8 cellular contexts compared by ENCODE assay signal in the genomic region with DNA sequence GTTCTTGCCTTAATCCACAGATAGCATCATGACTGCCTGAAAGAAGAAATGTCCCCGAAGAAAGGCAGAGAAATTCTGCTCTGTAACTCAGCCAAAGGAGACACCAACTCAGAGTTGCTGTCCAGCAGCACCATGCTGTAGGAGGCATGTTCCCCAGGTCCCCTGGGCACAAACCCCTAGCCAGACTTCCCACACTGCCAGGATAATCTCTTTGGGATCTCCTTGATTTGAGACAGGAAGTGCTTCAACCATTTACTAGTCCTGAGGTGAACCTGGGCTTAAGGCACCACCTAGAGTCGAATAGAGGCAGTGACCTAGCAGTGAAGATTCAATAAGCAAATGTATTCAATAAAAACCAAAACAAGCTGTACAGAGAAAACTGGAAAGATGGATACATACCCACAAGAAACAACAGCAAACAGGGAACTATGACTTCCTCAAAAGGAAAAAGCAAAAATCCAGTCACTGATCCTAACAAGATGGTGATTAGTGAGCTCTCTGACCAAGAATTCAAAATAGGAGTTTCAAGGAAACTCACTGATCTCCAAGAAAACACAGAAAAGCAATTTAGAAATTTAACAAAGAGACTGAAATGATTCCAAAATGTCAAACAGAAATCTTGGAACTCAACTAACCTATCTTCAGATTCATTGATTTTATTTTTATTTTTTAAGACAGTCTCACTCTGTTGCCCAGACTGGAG. TPM values are rescaled to one million over a fixed set of nuclear protein-coding genes. Genes with fewer than 3 reads are reported as not detected.
DNase-seq lines count a peak whose midpoint lies in the region; ATAC-seq, FAIRE-seq and TF ChIP-seq lines count a peak whose summit lies in the region.

No MANE protein-coding gene starts in this region.

- H3K4me1 ChIP-seq in hepatocyte (ENCODE audit: insufficient read depth): no peaks in the 10 kb centered on the region

- H3K9me3 ChIP-seq in AG04450 (ENCODE audit: control insufficient read depth, insufficient read depth, low read length) (no peaks in the 10 kb centered on the region), hepatocyte (ENCODE audit: low read depth) (no peaks in the 10 kb centered on the region)

- H3K27ac ChIP-seq in AG04450 (ENCODE audit: low read depth, low read length) (no peak overlapping the region), hepatocyte (no peak overlapping the region)

- no peaks in the 10 kb centered on the region for H4K20me1 ChIP-seq in hepatocyte (ENCODE audit: insufficient read depth, poor library complexity, severe bottlenecking)

- H3K4me2 ChIP-seq in hepatocyte: no peak overlapping the region

- no peaks in the 10 kb centered on the region for H3K79me2 ChIP-seq in hepatocyte

- peak; percentile 82 for FAIRE-seq in urothelium cell line (lab: Jason Lieb, UNC)

- CTCF ChIA-PET in AG04450 (lab: Charles Lee): no interaction called here

- no peak for ATAC-seq in HG03520 (IDR thresholded peaks at IDR 0.05; ENCODE audit: unreplicated experiment)

- DNase-seq in AG04450 (ENCODE audit: low read depth, low spot score) (no peak), NCI-H510A (lab: John Stamatoyannopoulos, UW) (peak; percentile 18), activated T-cell treated with anti-CD3 and anti-CD28 coated beads for 4 hours (peak; percentile 6), hepatocyte (ENCODE audit: low spot score) (no peak), urothelium cell line (ENCODE audit: low spot score) (peak; percentile 67), lower leg skin (ENCODE audit: low spot score in 2 of 2) (no peak)

- 33% methylated on average over 2 of the region's 2 CpGs for WGBS in hepatocyte (ENCODE audit: low lambda C conversion rate, missing lambda C conversion rate)
- 28 to 41% methylated on average over 2 of the region's 2 CpGs for WGBS in lower leg skin, 2 donors

- no peak overlapping the region for H2AFZ ChIP-seq in hepatocyte

- H3K36me3 ChIP-seq in hepatocyte (replicated peaks; ENCODE audit: insufficient read depth, low read depth): no peaks in the 10 kb centered on the region

- H3K4me3 ChIP-seq in AG04450 (ENCODE audit: low read depth, low read length) (no peak overlapping the region), hepatocyte (no peak overlapping the region), lower leg skin (ENCODE audit: low read depth, poor library complexity, severe bottlenecking) (no peak overlapping the region)

- no peak for TF ChIP-seq POLR2A in lower leg skin (IDR thresholded peaks at IDR 0.05)

- H3K27me3 ChIP-seq in AG04450 (ENCODE audit: control insufficient read depth, insufficient read depth, low read length) (peaks cover 2% of the 10 kb centered on the region), hepatocyte (peaks cover 28% of the 10 kb centered on the region)

- POLR2A ChIA-PET in AG04450 (lab: Yijun Ruan, JAX): no interaction called here

- H3K9me2 ChIP-seq in hepatocyte (replicated peaks; ENCODE audit: insufficient read depth): no peaks in the 10 kb centered on the region

- intact Hi-C loops in lower leg skin (cut with DNase I; ENCODE audit: low total_unique reads): no loop called here

- peak; percentile 34 for TF ChIP-seq CTCF in AG04450 (IDR thresholded peaks at IDR 0.05; ENCODE audit: low read depth, low read length)
- TF ChIP-seq CTCF in GM12874 (IDR thresholded peaks at IDR 0.05; ENCODE audit: insufficient read depth, low read depth, low read length): peak; percentile 49; the same call in 1 of the 2 replicates
- TF ChIP-seq CTCF in hepatocyte (IDR thresholded peaks at IDR 0.05; ENCODE audit: poor library complexity): peak; percentile 29
- TF ChIP-seq CTCF in lower leg skin (IDR thresholded peaks at IDR 0.05): no peak

RNA-seq across cellular contexts. Expression of gene OR4D2, which starts 5.7 kb away (rescaled TPM):
- polyA plus RNA-seq in AG04450 (2011; rRNA removed) (not detected in 2 replicates), hepatocyte (not detected in 2 replicates)
- polyA minus RNA-seq in AG04450 (2011; rRNA and poly(A)+ RNA removed): not detected in 2 replicates
- total RNA-seq in hepatocyte (not detected in 2 replicates), lower leg skin (not detected)

RNA-seq across cellular contexts. Expression of gene EPX, which starts 20.0 kb away (rescaled TPM):
- polyA plus RNA-seq in AG04450 (2011; rRNA removed) (not detected in 2 replicates), hepatocyte (not detected in 2 replicates)
- polyA minus RNA-seq in AG04450 (2011; rRNA and poly(A)+ RNA removed): not detected in 2 replicates
- total RNA-seq in hepatocyte (not detected in 2 replicates), lower leg skin (not detected)

RNA-seq across cellular contexts. Expression of gene OR4D1, which starts 24.3 kb away (rescaled TPM):
- polyA plus RNA-seq in AG04450 (2011; rRNA removed) (not detected in 2 replicates), hepatocyte (not detected in 2 replicates)
- polyA minus RNA-seq in AG04450 (2011; rRNA and poly(A)+ RNA removed): not detected in 2 replicates
- total RNA-seq in hepatocyte (not detected in 2 replicates), lower leg skin (under 1 TPM in 1 of 4 donors, not detected in 3; 0.17 TPM)

RNA-seq across cellular contexts. Expression of gene MKS1, which starts 46.5 kb away (rescaled TPM):
- 13.5 and 14.4 TPM in 2 replicates for polyA plus RNA-seq in AG04450 (2011; rRNA removed)
- 8.2 and 14.5 TPM in 2 replicates for polyA minus RNA-seq in AG04450 (2011; rRNA and poly(A)+ RNA removed)
- 10.5 and 14.2 TPM in 2 replicates for total RNA-seq in hepatocyte
- polyA plus RNA-seq in hepatocyte: 11.9 and 15.6 TPM in 2 replicates
- 10 to 100 TPM; 10.8 to 17.3 (median 14.7) TPM for total RNA-seq in lower leg skin

Comparison
In these comparisons a context has a peak if more than half of its experiments do, and no peak if none do; other contexts are left out.
1. DNase-seq: peak in NCI-H510A (single experiment), activated T-cell treated with anti-CD3 and anti-CD28 coated beads for 4 hours (single experiment) and urothelium cell line (single experiment); none in AG04450 (single experiment), hepatocyte (single experiment) and lower leg skin (0 of 2).
2. CTCF ChIP-seq: peak in AG04450 (single experiment), GM12874 (single experiment) and hepatocyte (single experiment); none in lower leg skin (0 of 3).